ENCODE assay signal across 8 cellular contexts in the genomic region with DNA sequence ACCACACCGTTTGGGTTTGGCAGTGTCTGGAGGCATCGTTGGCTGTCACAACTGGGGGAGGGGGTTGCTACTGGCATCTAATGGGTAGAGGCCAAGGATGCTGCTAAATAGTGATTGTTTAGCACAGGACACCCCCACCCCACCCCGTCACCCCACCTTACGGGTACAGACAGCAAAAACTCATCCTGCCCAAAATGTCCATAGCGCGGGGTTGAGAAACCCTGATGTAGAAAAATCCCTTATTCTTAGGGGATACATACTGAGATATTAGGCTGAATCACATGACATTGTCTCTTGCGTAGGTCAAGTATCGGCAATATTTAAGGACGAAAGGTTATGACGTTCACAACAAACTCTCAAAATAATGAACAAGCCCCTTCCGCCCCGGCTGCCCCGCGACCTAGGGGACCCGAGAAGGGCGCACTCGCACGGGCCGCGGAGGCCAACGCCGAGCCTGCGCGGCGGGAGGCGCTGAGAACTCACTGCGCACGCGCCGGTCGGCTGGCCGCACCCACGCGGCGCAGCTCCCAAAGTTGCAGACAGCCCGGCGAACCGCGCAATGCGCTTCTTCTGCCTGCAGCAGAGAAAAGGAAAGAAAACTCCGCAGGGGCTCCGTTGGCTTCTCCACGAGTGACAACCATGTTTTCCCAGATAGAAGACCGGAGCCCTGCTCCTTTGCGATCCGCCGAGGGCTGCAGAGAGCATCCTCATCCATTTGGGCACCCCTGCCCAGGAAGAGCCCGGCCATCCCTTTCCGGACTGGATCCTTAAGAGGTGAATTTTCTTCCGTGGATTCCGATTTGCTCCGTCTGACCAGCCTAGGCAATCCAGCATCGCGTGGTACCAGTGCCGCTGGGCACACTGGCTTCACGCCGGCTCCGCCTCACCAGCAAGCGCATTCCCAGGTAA.
DNase-seq lines count a peak whose midpoint lies in the region; ATAC-seq and TF ChIP-seq lines count a peak whose summit lies in the region.

No MANE protein-coding gene starts in this region.

- H2AFZ ChIP-seq in parathyroid adenoma, result peak overlapping the region; percentile 96

- H3K4me3 Mint-ChIP-seq in activated naive CD8-positive, alpha-beta T cell, result peak overlapping the region; percentile 92

- H3K9me3 ChIP-seq in cardiac muscle cell (ENCODE audit: low read depth) (no peaks in the 10 kb centered on the region), parathyroid adenoma (ENCODE audit: control insufficient read depth, low read length) (no peaks in the 10 kb centered on the region), tibial artery (no peaks in the 10 kb centered on the region)

- no peaks in the 10 kb centered on the region for H3K36me3 Mint-ChIP-seq in activated naive CD8-positive, alpha-beta T cell

- H3K27ac Mint-ChIP-seq in activated naive CD8-positive, alpha-beta T cell, result peak overlapping the region; percentile 28

- in situ Hi-C loops in KBM-7 (cut with MboI; ENCODE audit: low pct_unique_long_range_greater_than_20kb, low sequenced_read_pairs), result loop anchor here (25.0 kb wide), 1 partner anchor 597 kb away; no protein-coding TSS in a partner anchor

- H3K4me1 ChIP-seq in cardiac muscle cell (ENCODE audit: low read depth) (no peaks in the 10 kb centered on the region), parathyroid adenoma (peaks cover 2% of the 10 kb centered on the region), tibial artery (peaks cover 4 to 52% (median 16%) of the 10 kb centered on the region in 4 donors)

- H3K4me1 Mint-ChIP-seq in activated naive CD8-positive, alpha-beta T cell (ENCODE audit: low read depth), result peaks cover 14% of the 10 kb centered on the region

- H3K4me3 ChIP-seq in cardiac muscle cell, result peak overlapping the region; percentile 71
- H3K4me3 ChIP-seq in parathyroid adenoma (ENCODE audit: low read depth, low read length), result peak overlapping the region; percentile 68
- peak overlapping the region; percentile 80 to 91 for H3K4me3 ChIP-seq in tibial artery

- H3K27me3 Mint-ChIP-seq in activated naive CD8-positive, alpha-beta T cell, result peaks cover 7% of the 10 kb centered on the region

- intact Hi-C loops in tibial artery (cut with DNase I; ENCODE audit: low total_unique reads), result loop anchor here (2.0 kb wide), 1 partner anchor 190 kb away; no protein-coding TSS in a partner anchor

- H3K27me3 ChIP-seq in cardiac muscle cell, result no peaks in the 10 kb centered on the region
- no peaks in the 10 kb centered on the region for H3K27me3 ChIP-seq in parathyroid adenoma (ENCODE audit: control insufficient read depth, insufficient read depth, low read length)
- H3K27me3 ChIP-seq in tibial artery, result no peaks in the 10 kb centered on the region

- H3K36me3 ChIP-seq in cardiac muscle cell (no peaks in the 10 kb centered on the region), parathyroid adenoma (ENCODE audit: control insufficient read depth, insufficient read depth, low read length) (no peaks in the 10 kb centered on the region), tibial artery (peaks cover 0 to under 1% (median 0%) of the 10 kb centered on the region in 3 donors)

- ATAC-seq in GM21786 (IDR thresholded peaks at IDR 0.05; ENCODE audit: unreplicated experiment), result peak; percentile 86

- no peak for TF ChIP-seq CTCF in cardiac muscle cell (IDR thresholded peaks at IDR 0.05; ENCODE audit: low read depth, low read length)
- no peak for TF ChIP-seq CTCF in parathyroid adenoma (IDR thresholded peaks at IDR 0.05)
- TF ChIP-seq CTCF in tibial artery (IDR thresholded peaks at IDR 0.05), result no peak

- peak overlapping the region; percentile 69 for H3K4me2 ChIP-seq in parathyroid adenoma (ENCODE audit: low read length)

- peaks cover 5% of the 10 kb centered on the region for H3K79me2 ChIP-seq in parathyroid adenoma

- H3K9me3 Mint-ChIP-seq in activated naive CD8-positive, alpha-beta T cell (ENCODE audit: low read depth), result no peaks in the 10 kb centered on the region

- H3K9ac ChIP-seq in parathyroid adenoma, result peak overlapping the region; percentile 1

- H3K27ac ChIP-seq in cardiac muscle cell, result no peak overlapping the region
- peak overlapping the region; percentile 74 for H3K27ac ChIP-seq in parathyroid adenoma
- H3K27ac ChIP-seq in tibial artery, result peak overlapping the region; percentile 88 to 91

- DNase-seq in ELR (ENCODE audit: low read depth) (peak; percentile 86), KBM-7 (peak; percentile 81), SKM-1 (lab: John Stamatoyannopoulos, UW; ENCODE audit: unreplicated experiment) (peak; percentile 59), cardiac muscle cell (ENCODE audit: low read depth in 1 of 2, low spot score in 1 of 2) (peak; percentile 81 to 88), tibial artery (peak; percentile 72 to 86)
